1 cellular context compared by ENCODE assay signal in genomic region chr11:128709402-128709801, GRCh38.
TF ChIP-seq lines count a peak whose summit lies in the region.

No MANE protein-coding gene starts in this region.

TF ChIP-seq in SK-N-SH, 30 proteins besides CTCF, POLR2A, EP300 and RAD21 (continued from another document):
- TF ChIP-seq IRF3 (IDR thresholded peaks at IDR 0.05; ENCODE audit: low read depth, low read length), result no peak
- TF ChIP-seq USF1 (IDR thresholded peaks at IDR 0.05; ENCODE audit: borderline replicate concordance, low read depth), result no peak
